17 cellular contexts compared by ENCODE assay signal in genomic region chr1:36787312-36787711, GRCh38.
"Had no signal": no experiment of that assay in that cellular context is flagged by ENCODE, and none has a peak within 500 bp of the region (broad histone marks: within the 10 kb centered on the region; RNA-seq: fewer than 3 reads in every experiment).

No MANE protein-coding gene starts in this region.

- H3K27ac Mint-ChIP-seq: activated naive CD4-positive, alpha-beta T cell treated with anti-CD3 and anti-CD28 coated beads, Interleukin-2, amount 50 U/mL, for 72 hours; activated T-cell treated with anti-CD3 and anti-CD28 coated beads, Interleukin-2, amount 50 U/mL, for 72 hours; natural killer cell treated with Interleukin-12 subunit alpha and Interleukin-12 subunit beta and Interleukin-15 and Interleukin-18, amount 100 ng/mL, for 72 hours had no signal

- H3K4me3 ChIP-seq: adrenal gland, lower lobe of right lung, right lobe of liver, thoracic aorta had no signal

- H2AFZ ChIP-seq: parathyroid adenoma had no signal

- H3K4me3 Mint-ChIP-seq: activated T-cell treated with anti-CD3 and anti-CD28 coated beads, Interleukin-2, amount 50 U/mL, for 72 hours; natural killer cell treated with Interleukin-12 subunit alpha and Interleukin-12 subunit beta and Interleukin-15 and Interleukin-18, amount 100 ng/mL, for 72 hours had no signal

- H3K36me3 Mint-ChIP-seq: activated naive CD4-positive, alpha-beta T cell treated with anti-CD3 and anti-CD28 coated beads, Interleukin-2, amount 50 U/mL, for 72 hours; natural killer cell treated with Interleukin-12 subunit alpha and Interleukin-12 subunit beta and Interleukin-15 and Interleukin-18, amount 100 ng/mL, for 72 hours had no signal

- H3K27ac ChIP-seq: adrenal gland, lower lobe of right lung, parathyroid adenoma, right lobe of liver, thoracic aorta had no signal

- H3K4me1 ChIP-seq: adrenal gland, lower lobe of right lung, parathyroid adenoma, right lobe of liver had no signal

- H3K36me3 ChIP-seq: adrenal gland, lower lobe of right lung, right lobe of liver, thoracic aorta had no signal

- H3K9ac ChIP-seq: parathyroid adenoma had no signal

- H3K79me2 ChIP-seq: parathyroid adenoma had no signal

- H3K9me3 ChIP-seq: adrenal gland, lower lobe of right lung, right lobe of liver, thoracic aorta had no signal

- DNase-seq: activated CD4-positive, alpha-beta T cell treated with anti-CD3 and anti-CD28 coated beads, Interleukin-2, amount 50 U/mL, for 4 hours; activated gamma-delta T cell treated with Interleukin-2 at 50 U/mL for 16 hours; activated T-cell treated with anti-CD3 and anti-CD28 coated beads, Interleukin-2, amount 50 U/mL, for 72 hours; adrenal gland; cerebellar nuclear complex; cortex of kidney; hypothalamus; islet precursor cell; left colon; lower lobe of right lung; right lobe of liver; small intestine; stimulated activated CD4-positive, alpha-beta T cell treated with anti-CD3 and anti-CD28 coated beads, Interleukin-4, amount 100 ng/mL, for 1 hour had no signal

- H3K9me3 Mint-ChIP-seq: activated naive CD4-positive, alpha-beta T cell treated with anti-CD3 and anti-CD28 coated beads, Interleukin-2, amount 50 U/mL, for 72 hours; activated T-cell treated with anti-CD3 and anti-CD28 coated beads, Interleukin-2, amount 50 U/mL, for 72 hours; natural killer cell treated with Interleukin-12 subunit alpha and Interleukin-12 subunit beta and Interleukin-15 and Interleukin-18, amount 100 ng/mL, for 72 hours had no signal

- H3K27me3 ChIP-seq: right lobe of liver had no signal
